In the genomic region with DNA sequence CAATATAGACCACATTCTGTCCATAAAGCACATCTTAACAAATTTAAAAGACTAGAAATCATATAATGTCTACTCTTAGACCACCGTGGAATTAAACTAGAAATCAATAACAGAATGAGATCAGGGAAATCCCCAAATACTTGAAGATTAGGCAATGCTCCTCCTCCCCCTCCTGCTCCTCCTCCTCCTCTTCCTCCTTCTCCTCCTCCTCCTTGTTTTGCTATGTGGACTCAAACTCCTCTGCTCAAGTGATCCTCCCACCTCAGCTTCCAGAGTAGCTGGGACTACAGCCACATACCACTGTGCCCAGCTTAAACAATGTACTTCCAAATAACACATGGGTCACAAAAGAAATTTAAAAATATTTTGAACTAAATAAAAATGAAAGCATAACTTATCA, we compare ENCODE assay signal across 29 cellular contexts.
"Had no signal": no experiment of that assay in that cellular context is flagged by ENCODE, and none has a peak within 500 bp of the region (broad histone marks: within the 10 kb centered on the region; RNA-seq: fewer than 3 reads in every experiment).

No MANE protein-coding gene starts in this region.

- H3K9me3 Mint-ChIP-seq: effector memory CD8-positive, alpha-beta T cell had no signal

- ATAC-seq: effector memory CD8-positive, alpha-beta T cell; esophagus mucosa; foreskin keratinocyte; gastrocnemius medialis; gastroesophageal sphincter; heart left ventricle; heart right ventricle had no signal

- H3K36me3 ChIP-seq: colonic mucosa, esophagus muscularis mucosa, esophagus squamous epithelium, gastrocnemius medialis, gastroesophageal sphincter, heart left ventricle, heart right ventricle had no signal

- H3K4me1 ChIP-seq: colonic mucosa, esophagus muscularis mucosa, esophagus squamous epithelium, foreskin keratinocyte, gastrocnemius medialis, gastroesophageal sphincter, heart left ventricle, heart right ventricle had no signal

- H3K27ac ChIP-seq: colonic mucosa, coronary artery, dorsolateral prefrontal cortex, epithelial cell of prostate, esophagus muscularis mucosa, esophagus squamous epithelium, foreskin keratinocyte, gastrocnemius medialis, gastroesophageal sphincter, heart left ventricle, heart right ventricle, hepatocyte had no signal

- H3K4me2 ChIP-seq: hepatocyte had no signal

- H2AFZ ChIP-seq: hepatocyte had no signal

- H3K4me3 Mint-ChIP-seq: dendritic cell treated with granulocyte-macrophage colony-stimulating factor and Interleukin-4, amounts not matched to agents 40 ng/mL and 50 ng/mL, for 4 days; effector memory CD8-positive, alpha-beta T cell; endodermal cell had no signal

- H3K4me3 ChIP-seq: colonic mucosa, coronary artery, dorsolateral prefrontal cortex, esophagus muscularis mucosa, esophagus squamous epithelium, gastrocnemius medialis, gastroesophageal sphincter, heart left ventricle, heart right ventricle, hepatocyte had no signal

- DNase-seq: colonic mucosa; cortex of kidney; dermis blood vessel endothelial cell; dorsolateral prefrontal cortex; effector CD4-positive, alpha-beta T cell; effector CD8-positive, alpha-beta T cell; effector memory CD4-positive, alpha-beta T cell; effector memory CD8-positive, alpha-beta T cell; endodermal cell; erythroblast; esophagus squamous epithelium; foreskin fibroblast; foreskin keratinocyte; foreskin melanocyte; gastrocnemius medialis; glutamatergic neuron; heart left ventricle; heart right ventricle had no signal

- H3K27ac Mint-ChIP-seq: dendritic cell treated with granulocyte-macrophage colony-stimulating factor and Interleukin-4, amounts not matched to agents 40 ng/mL and 50 ng/mL, for 4 days; effector memory CD8-positive, alpha-beta T cell; endodermal cell had no signal

- H3K27me3 ChIP-seq: colonic mucosa, dorsolateral prefrontal cortex, esophagus muscularis mucosa, esophagus squamous epithelium, foreskin keratinocyte, gastrocnemius medialis, hepatocyte had no signal

- FAIRE-seq: colon, endometrium, endothelial cell of umbilical vein, frontal cortex had no signal

- H3K9me3 ChIP-seq: colonic mucosa had no signal

- H3K79me2 ChIP-seq: hepatocyte had no signal

- H3K4me1 Mint-ChIP-seq: endodermal cell had no signal
